In the genomic region with DNA sequence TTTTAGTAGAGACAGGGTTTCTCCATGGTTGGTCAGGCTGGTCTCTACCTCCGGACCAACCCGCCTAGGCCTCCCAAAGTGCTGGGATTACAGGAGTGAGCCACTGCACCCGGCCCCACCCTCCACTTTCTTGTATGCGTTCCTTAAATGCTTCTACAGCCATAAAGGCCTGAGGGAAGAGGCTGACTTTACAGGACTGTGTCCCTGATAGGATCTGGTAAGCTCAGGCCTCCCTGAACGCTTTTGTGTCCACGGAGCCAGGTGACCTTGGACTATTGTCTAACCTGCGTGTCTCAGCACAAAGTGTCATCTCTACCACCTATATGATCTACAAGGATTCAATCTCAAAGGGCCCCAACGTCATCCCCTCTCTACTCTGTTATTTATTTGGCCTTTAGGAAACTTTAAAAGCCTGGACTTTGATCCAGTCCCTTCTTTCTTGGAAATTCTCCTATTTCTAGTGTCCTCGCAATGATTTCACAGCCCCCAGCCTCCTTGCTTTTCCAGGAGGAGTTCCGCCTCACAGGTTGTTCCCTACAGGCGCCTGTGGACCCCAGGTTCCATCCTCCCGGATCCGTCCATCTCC, we compare ENCODE assay signal across 8 cellular contexts. TPM values are rescaled to one million over a fixed set of nuclear protein-coding genes. Genes with fewer than 3 reads are reported as not detected.
DNase-seq lines count a peak whose midpoint lies in the region; ATAC-seq and TF ChIP-seq lines count a peak whose summit lies in the region.

No MANE protein-coding gene starts in this region.

- intact Hi-C loops in right cardiac atrium (cut with DNase I), result no loop called here

- H3K36me3 Mint-ChIP-seq in activated CD4-positive, alpha-beta memory T cell treated with anti-CD3 and anti-CD28 coated beads, Interleukin-2, amount 10 ng/mL, durations not matched to agents 7 days and 5 days (ENCODE audit: low read depth), result peaks cover 42% of the 10 kb centered on the region

- H3K27ac Mint-ChIP-seq in activated CD4-positive, alpha-beta memory T cell treated with anti-CD3 and anti-CD28 coated beads, Interleukin-2, amount 10 ng/mL, durations not matched to agents 7 days and 5 days, result peak overlapping the region; percentile 86

- peaks cover 4% of the 10 kb centered on the region for H3K4me1 ChIP-seq in right cardiac atrium (ENCODE audit: control insufficient read depth, insufficient read depth, low read length)

- POLR2A ChIA-PET in activated CD4-positive, alpha-beta memory T cell treated with anti-CD3 and anti-CD28 coated beads, Interleukin-2, amount 10 ng/mL, durations not matched to agents 7 days and 5 days (lab: Charles Lee), result interaction anchor here (0.7 to 1.6 kb wide), 5 partner anchors 17 to 129 kb away, joined by 3 to 10 read pairs (median 4); a partner anchor contains a TSS

- H3K4me3 ChIP-seq in HFF-Myc (replicated peaks; ENCODE audit: low read depth, low read length) (peak overlapping the region; percentile 98), right cardiac atrium (ENCODE audit: low read length) (peak overlapping the region; percentile 64), skin epidermis (peak overlapping the region; percentile 59 to 91 (median 81))

- H3K4me3 Mint-ChIP-seq in activated CD4-positive, alpha-beta memory T cell treated with anti-CD3 and anti-CD28 coated beads, Interleukin-2, amount 10 ng/mL, durations not matched to agents 7 days and 5 days, result peak overlapping the region; percentile 93

- peaks cover 48% of the 10 kb centered on the region for H3K4me1 Mint-ChIP-seq in activated CD4-positive, alpha-beta memory T cell treated with anti-CD3 and anti-CD28 coated beads, Interleukin-2, amount 10 ng/mL, durations not matched to agents 7 days and 5 days

- H3K27me3 Mint-ChIP-seq in activated CD4-positive, alpha-beta memory T cell treated with anti-CD3 and anti-CD28 coated beads, Interleukin-2, amount 10 ng/mL, durations not matched to agents 7 days and 5 days, result no peaks in the 10 kb centered on the region

- no peaks in the 10 kb centered on the region for H3K9me3 Mint-ChIP-seq in activated CD4-positive, alpha-beta memory T cell treated with anti-CD3 and anti-CD28 coated beads, Interleukin-2, amount 10 ng/mL, durations not matched to agents 7 days and 5 days

- WGBS in right cardiac atrium, result 25% methylated on average over 13 of the region's 13 CpGs

- H3K9me3 ChIP-seq in right cardiac atrium (ENCODE audit: control insufficient read depth, low read length), result no peaks in the 10 kb centered on the region

- DNase-seq in HFF-Myc (ENCODE audit: extremely low read depth, low read depth), result no peak
- no peak for DNase-seq in activated CD4-positive, alpha-beta memory T cell treated with anti-CD3 and anti-CD28 coated beads, Interleukin-2, amount 10 ng/mL, durations not matched to agents 7 days and 5 days
- no peak for DNase-seq in right cardiac atrium
- DNase-seq in COLO829 (ENCODE audit: low spot score), result no peak
- no peak for DNase-seq in NCI-H2081 (lab: John Stamatoyannopoulos, UW)

- TF ChIP-seq CTCF in HFF-Myc (IDR thresholded peaks at IDR 0.05; ENCODE audit: low read depth, low read length, missing control alignments), result no peak

- no peaks in the 10 kb centered on the region for H3K27me3 ChIP-seq in right cardiac atrium (ENCODE audit: control insufficient read depth, insufficient read depth)

- CTCF ChIA-PET in activated CD4-positive, alpha-beta memory T cell treated with anti-CD3 and anti-CD28 coated beads, Interleukin-2, amount 10 ng/mL, durations not matched to agents 7 days and 5 days (lab: Charles Lee), result no interaction called here

- ATAC-seq in right cardiac atrium (peak in 1 of 2 donors; percentile 1), GM21576 (IDR thresholded peaks at IDR 0.05; ENCODE audit: unreplicated experiment) (no peak), HG03460 (IDR thresholded peaks at IDR 0.05; ENCODE audit: unreplicated experiment) (no peak)

- peak overlapping the region; percentile 58 for H3K27ac ChIP-seq in right cardiac atrium (ENCODE audit: low read length)
- peak overlapping the region in 20 of 21 experiments; percentile 32 to 90 (median 82) for H3K27ac ChIP-seq in skin epidermis

RNA-seq across cellular contexts. Expression of a gene that starts 0.7 kb away (rescaled TPM):
- 1 to 10 TPM; 8.4 to 8.6 TPM for total RNA-seq in activated CD4-positive, alpha-beta memory T cell treated with anti-CD3 and anti-CD28 coated beads, Interleukin-2, amount 10 ng/mL, durations not matched to agents 7 days and 5 days
- total RNA-seq in right cardiac atrium, result 1 to 10 TPM; 3.3 to 5.8 (median 3.8) TPM
- polyA plus RNA-seq in right cardiac atrium, result 2.2 TPM

RNA-seq across cellular contexts. Expression of a gene that starts 16.1 kb away (rescaled TPM):
- 10 to 100 TPM; 14.0 to 14.6 TPM for total RNA-seq in activated CD4-positive, alpha-beta memory T cell treated with anti-CD3 and anti-CD28 coated beads, Interleukin-2, amount 10 ng/mL, durations not matched to agents 7 days and 5 days
- 1 to 10 TPM; 5.8 to 9.3 (median 6.6) TPM for total RNA-seq in right cardiac atrium
- 4.3 TPM for polyA plus RNA-seq in right cardiac atrium

RNA-seq across cellular contexts. Expression of a gene that starts 35.6 kb away (rescaled TPM):
- total RNA-seq in activated CD4-positive, alpha-beta memory T cell treated with anti-CD3 and anti-CD28 coated beads, Interleukin-2, amount 10 ng/mL, durations not matched to agents 7 days and 5 days, result 10 to 100 TPM; 34.9 to 36.2 TPM
- total RNA-seq in right cardiac atrium, result 10 to 100 TPM; 19.6 to 23.8 (median 21.8) TPM
- polyA plus RNA-seq in right cardiac atrium, result 16.3 TPM

RNA-seq across cellular contexts. Expression of a gene that starts 44.5 kb away (rescaled TPM):
- total RNA-seq in activated CD4-positive, alpha-beta memory T cell treated with anti-CD3 and anti-CD28 coated beads, Interleukin-2, amount 10 ng/mL, durations not matched to agents 7 days and 5 days, result 10 to 100 TPM; 20.1 to 21.8 TPM
- 10 to 100 TPM in 3 of 4 donors, 1 to 10 TPM in 1; 8.8 to 11.7 (median 11.4) TPM for total RNA-seq in right cardiac atrium
- polyA plus RNA-seq in right cardiac atrium, result 7.1 TPM
